8 cellular contexts compared by ENCODE assay signal in genomic region chr12:31423405-31423804, GRCh38.
"Had no signal": no experiment of that assay in that cellular context is flagged by ENCODE, and none has a peak within 500 bp of the region (broad histone marks: within the 10 kb centered on the region; RNA-seq: fewer than 3 reads in every experiment).

No MANE protein-coding gene starts in this region.

- ATAC-seq: GM12878 had no signal

- H3K4me3 ChIP-seq: GM12878 had no signal

- FAIRE-seq: G401.6, GM12878, GM12891, GM12892, GM18507, GM19239 had no signal

- DNase-seq: GDM1, GF-D8 had no signal
